31 cellular contexts compared by ENCODE assay signal in the genomic region with DNA sequence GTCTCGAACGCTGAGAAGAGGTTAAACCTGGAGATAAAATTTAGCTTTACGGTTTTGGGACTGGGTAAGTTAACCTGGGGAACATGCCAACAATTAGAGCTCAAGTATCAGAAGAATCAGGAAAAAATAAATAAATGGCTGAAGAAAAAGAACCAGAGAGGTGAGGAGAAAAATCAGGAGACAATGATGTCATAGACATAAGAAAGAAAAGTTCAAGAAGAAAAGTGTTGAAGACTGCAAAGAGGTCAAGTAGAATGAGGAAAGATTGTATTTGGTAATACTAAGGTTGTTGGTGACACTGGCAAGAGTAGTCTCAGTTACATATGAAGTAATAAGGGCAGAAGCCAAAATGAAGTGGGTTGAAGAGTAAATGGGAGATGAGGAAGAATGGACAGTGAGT.
"Had no signal": no experiment of that assay in that cellular context is flagged by ENCODE, and none has a peak within 500 bp of the region (broad histone marks: within the 10 kb centered on the region; RNA-seq: fewer than 3 reads in every experiment).

No MANE protein-coding gene starts in this region.

- H3K4me1 Mint-ChIP-seq: activated CD4-positive, alpha-beta T cell treated with anti-CD3 and anti-CD28 coated beads for 36 hours; activated CD4-positive, alpha-beta T cell treated with anti-CD3 and anti-CD28 coated beads, Interleukin-2, amount 10 ng/mL, durations not matched to agents 24 days and 14 days; activated CD8-positive, alpha-beta memory T cell treated with anti-CD3 and anti-CD28 coated beads, Interleukin-2, amount 10 ng/mL, durations not matched to agents 7 days and 5 days; activated naive CD4-positive, alpha-beta T cell treated with anti-CD3 and anti-CD28 coated beads, Interleukin-2, amount 50 U/mL, for 24 hours; activated naive CD8-positive, alpha-beta T cell treated with anti-CD3 and anti-CD28 coated beads for 36 hours; central memory CD8-positive, alpha-beta T cell; endodermal cell had no signal

- H3K36me3 Mint-ChIP-seq: activated CD4-positive, alpha-beta memory T cell treated with anti-CD3 and anti-CD28 coated beads for 36 hours; activated CD8-positive, alpha-beta memory T cell treated with anti-CD3 and anti-CD28 coated beads, Interleukin-2, amount 10 ng/mL, durations not matched to agents 7 days and 5 days; activated naive CD4-positive, alpha-beta T cell treated with anti-CD3 and anti-CD28 coated beads, Interleukin-2, amount 50 U/mL, for 24 hours; activated naive CD8-positive, alpha-beta T cell treated with anti-CD3 and anti-CD28 coated beads for 36 hours had no signal

- H3K4me3 Mint-ChIP-seq: activated CD4-positive, alpha-beta memory T cell treated with anti-CD3 and anti-CD28 coated beads for 36 hours; activated CD4-positive, alpha-beta T cell treated with anti-CD3 and anti-CD28 coated beads for 36 hours; activated CD4-positive, alpha-beta T cell treated with anti-CD3 and anti-CD28 coated beads, Interleukin-2, amount 10 ng/mL, durations not matched to agents 24 days and 14 days; activated CD8-positive, alpha-beta memory T cell treated with anti-CD3 and anti-CD28 coated beads, Interleukin-2, amount 10 ng/mL, durations not matched to agents 7 days and 5 days; activated CD8-positive, alpha-beta T cell treated with anti-CD3 and anti-CD28 coated beads, Interleukin-2, amount 10 ng/mL, durations not matched to agents 7 days and 5 days; activated naive CD4-positive, alpha-beta T cell treated with anti-CD3 and anti-CD28 coated beads for 36 hours; activated naive CD4-positive, alpha-beta T cell treated with anti-CD3 and anti-CD28 coated beads, Interleukin-2, amount 50 U/mL, for 24 hours; activated naive CD8-positive, alpha-beta T cell treated with anti-CD3 and anti-CD28 coated beads for 36 hours; activated T-helper 1 cell treated with anti-CD3 and anti-CD28 coated beads, Interleukin-12 subunit alpha, Interleukin-12 subunit beta, Interleukin-2, Interleukin-4 antibody, amounts not matched to agents 30 ng/mL and 10 ng/mL and 1 ng/mL, durations not matched to agents 14 hours and 24 hours and 36 hours; central memory CD8-positive, alpha-beta T cell; dendritic cell treated with granulocyte-macrophage colony-stimulating factor and Interleukin-4, amounts not matched to agents 40 ng/mL and 50 ng/mL, for 4 days; endodermal cell had no signal

- ATAC-seq: activated CD4-positive, alpha-beta T cell treated with anti-CD3 and anti-CD28 coated beads for 36 hours; activated CD8-positive, alpha-beta memory T cell treated with anti-CD3 and anti-CD28 coated beads, Interleukin-2, amount 10 ng/mL, durations not matched to agents 7 days and 5 days; activated CD8-positive, alpha-beta T cell treated with anti-CD3 and anti-CD28 coated beads, Interleukin-2, amount 10 ng/mL, durations not matched to agents 7 days and 5 days; foreskin keratinocyte; gastroesophageal sphincter; heart right ventricle had no signal

- H3K9me3 ChIP-seq: esophagus muscularis mucosa, gastroesophageal sphincter had no signal

- H3K4me3 ChIP-seq: coronary artery, dorsolateral prefrontal cortex, esophagus muscularis mucosa, gastroesophageal sphincter, heart right ventricle had no signal

- H3K9me3 Mint-ChIP-seq: activated CD4-positive, alpha-beta memory T cell treated with anti-CD3 and anti-CD28 coated beads for 36 hours; activated CD4-positive, alpha-beta T cell treated with anti-CD3 and anti-CD28 coated beads, Interleukin-2, amount 10 ng/mL, durations not matched to agents 24 days and 14 days; activated naive CD4-positive, alpha-beta T cell treated with anti-CD3 and anti-CD28 coated beads for 36 hours; activated naive CD4-positive, alpha-beta T cell treated with anti-CD3 and anti-CD28 coated beads, Interleukin-2, amount 50 U/mL, for 24 hours; activated naive CD8-positive, alpha-beta T cell treated with anti-CD3 and anti-CD28 coated beads for 36 hours; activated T-helper 1 cell treated with anti-CD3 and anti-CD28 coated beads, Interleukin-12 subunit alpha, Interleukin-12 subunit beta, Interleukin-2, Interleukin-4 antibody, amounts not matched to agents 30 ng/mL and 10 ng/mL and 1 ng/mL, durations not matched to agents 14 hours and 24 hours and 36 hours; activated T-helper 2 cell treated with anti-CD3 and anti-CD28 coated beads, Interferon-gamma antibody, Interleukin-2, Interleukin-4, amounts not matched to agents 10 μg/mL and 5 μg/mL and 100 μg/mL, durations not matched to agents 14 hours and 24 hours and 36 hours; central memory CD8-positive, alpha-beta T cell; dendritic cell treated with granulocyte-macrophage colony-stimulating factor and Interleukin-4, amounts not matched to agents 40 ng/mL and 50 ng/mL, for 4 days; endodermal cell had no signal

- H3K4me1 ChIP-seq: esophagus muscularis mucosa, foreskin keratinocyte, gastroesophageal sphincter, heart right ventricle had no signal

- DNase-seq: activated CD4-positive, alpha-beta memory T cell treated with anti-CD3 and anti-CD28 coated beads for 36 hours; activated CD4-positive, alpha-beta T cell treated with anti-CD3 and anti-CD28 coated beads for 36 hours; activated CD4-positive, alpha-beta T cell treated with anti-CD3 and anti-CD28 coated beads, Interleukin-2, amount 10 ng/mL, durations not matched to agents 24 days and 14 days; activated CD4-positive, CD25-positive, alpha-beta regulatory T cell; activated CD4-positive, CD25-positive, alpha-beta regulatory T cell treated with anti-CD3 and anti-CD28 coated beads, Interleukin-2, amount 50 U/mL, for 72 hours; activated CD8-positive, alpha-beta memory T cell treated with anti-CD3 and anti-CD28 coated beads, Interleukin-2, amount 10 ng/mL, durations not matched to agents 7 days and 5 days; activated CD8-positive, alpha-beta memory T cell treated with anti-CD3 and anti-CD28 coated beads, Interleukin-2, amount 50 U/mL, for 4 hours; activated CD8-positive, alpha-beta T cell treated with anti-CD3 and anti-CD28 coated beads, Interleukin-2, amount 10 ng/mL, durations not matched to agents 7 days and 5 days; activated effector memory CD4-positive, alpha-beta T cell treated with anti-CD3 and anti-CD28 coated beads, Interleukin-2, amount 50 U/mL, for 16 hours; activated naive CD4-positive, alpha-beta T cell treated with anti-CD3 and anti-CD28 coated beads for 36 hours; activated naive CD8-positive, alpha-beta T cell treated with anti-CD3 and anti-CD28 coated beads for 36 hours; activated T-cell treated with anti-CD3 and anti-CD28 coated beads, Interleukin-2, amount 50 U/mL, for 1 hour; activated T-cell treated with anti-CD3 and anti-CD28 coated beads, Interleukin-2, amount 50 U/mL, for 48 hours; amniotic stem cell; anterior cingulate cortex; brain microvascular endothelial cell; dorsolateral prefrontal cortex; effector memory CD4-positive, alpha-beta T cell; endodermal cell; erythroblast; foreskin keratinocyte; heart right ventricle; T-helper 2 cell had no signal

- H3K27me3 ChIP-seq: brain microvascular endothelial cell, dorsolateral prefrontal cortex, esophagus muscularis mucosa, gastroesophageal sphincter, heart right ventricle had no signal

- H3K27ac ChIP-seq: brain microvascular endothelial cell, coronary artery, dorsolateral prefrontal cortex, esophagus muscularis mucosa, foreskin keratinocyte, gastroesophageal sphincter, heart right ventricle had no signal

- H3K27ac Mint-ChIP-seq: activated CD4-positive, alpha-beta memory T cell treated with anti-CD3 and anti-CD28 coated beads for 36 hours; activated CD4-positive, alpha-beta T cell treated with anti-CD3 and anti-CD28 coated beads for 36 hours; activated CD4-positive, alpha-beta T cell treated with anti-CD3 and anti-CD28 coated beads, Interleukin-2, amount 10 ng/mL, durations not matched to agents 24 days and 14 days; activated CD8-positive, alpha-beta memory T cell treated with anti-CD3 and anti-CD28 coated beads, Interleukin-2, amount 10 ng/mL, durations not matched to agents 7 days and 5 days; activated CD8-positive, alpha-beta T cell treated with anti-CD3 and anti-CD28 coated beads, Interleukin-2, amount 10 ng/mL, durations not matched to agents 7 days and 5 days; activated naive CD4-positive, alpha-beta T cell treated with anti-CD3 and anti-CD28 coated beads for 36 hours; activated naive CD4-positive, alpha-beta T cell treated with anti-CD3 and anti-CD28 coated beads, Interleukin-2, amount 50 U/mL, for 24 hours; activated naive CD8-positive, alpha-beta T cell treated with anti-CD3 and anti-CD28 coated beads for 36 hours; activated T-helper 1 cell treated with anti-CD3 and anti-CD28 coated beads, Interleukin-12 subunit alpha, Interleukin-12 subunit beta, Interleukin-2, Interleukin-4 antibody, amounts not matched to agents 30 ng/mL and 10 ng/mL and 1 ng/mL, durations not matched to agents 14 hours and 24 hours and 36 hours; activated T-helper 2 cell treated with anti-CD3 and anti-CD28 coated beads, Interferon-gamma antibody, Interleukin-2, Interleukin-4, amounts not matched to agents 10 μg/mL and 5 μg/mL and 100 μg/mL, durations not matched to agents 14 hours and 24 hours and 36 hours; dendritic cell treated with granulocyte-macrophage colony-stimulating factor and Interleukin-4, amounts not matched to agents 40 ng/mL and 50 ng/mL, for 4 days; endodermal cell had no signal

- H3K36me3 ChIP-seq: brain microvascular endothelial cell, esophagus muscularis mucosa, gastroesophageal sphincter, heart right ventricle had no signal

- H3K27me3 Mint-ChIP-seq: activated CD4-positive, alpha-beta memory T cell treated with anti-CD3 and anti-CD28 coated beads for 36 hours; activated CD4-positive, alpha-beta T cell treated with anti-CD3 and anti-CD28 coated beads for 36 hours had no signal
